12 cellular contexts compared by ENCODE assay signal in genomic region chr6:39203804-39204495, GRCh38. TPM values are rescaled to one million over a fixed set of nuclear protein-coding genes. Genes with fewer than 3 reads are reported as not detected.
DNase-seq lines count a peak whose midpoint lies in the region; ATAC-seq and TF ChIP-seq lines count a peak whose summit lies in the region.
"Had no signal": no experiment of that assay in that cellular context is flagged by ENCODE, and none has a peak within 500 bp of the region (broad histone marks: within the 10 kb centered on the region; RNA-seq: fewer than 3 reads in every experiment).

No MANE protein-coding gene starts in this region.

- DNase-seq in A172 (ENCODE audit: low spot score) (peak; percentile 60), colonic mucosa (peak; percentile 97), RPMI8226 (no peak), SJCRH30 (no peak), right lobe of liver (no peak), NCI-H345 treated with DMSO at 0.1 percent for 48 hours (lab: John Stamatoyannopoulos, UW; ENCODE audit: unreplicated experiment) (no peak)
- DNase-seq: activated T-cell treated with anti-CD3 and anti-CD28 coated beads, Interleukin-2, amount 50 U/mL, for 4 hours; left ventricle myocardium inferior had no signal

- H3K27ac ChIP-seq in HEK293 (ENCODE audit: extremely low read depth, low read depth, low read length): no peak overlapping the region
- peak overlapping the region; percentile 82 for H3K27ac ChIP-seq in colonic mucosa
- peak overlapping the region; percentile 72 for H3K27ac ChIP-seq in muscle layer of duodenum (ENCODE audit: low read length)
- no peak overlapping the region for H3K27ac ChIP-seq in SJCRH30
- H3K27ac ChIP-seq in right lobe of liver: peak overlapping the region in 1 of 3 donors; percentile 18
- H3K27ac ChIP-seq: BLaER1, left ventricle myocardium inferior had no signal

- TF ChIP-seq CTCF in HEK293 (tag by site-specific recombination; IDR thresholded peaks at IDR 0.05) (no peak), colonic mucosa (IDR thresholded peaks at IDR 0.05) (no peak), right lobe of liver (IDR thresholded peaks at IDR 0.05) (no peak)

- peak overlapping the region in 1 of 2 donors; percentile 66 for H3K9ac ChIP-seq in colonic mucosa (ENCODE audit: low read depth in 2 of 2, low read length in 2 of 2)
- H3K9ac ChIP-seq: BLaER1 had no signal

- WGBS in right lobe of liver (ENCODE audit: insufficient coverage, low coverage, low lambda C conversion rate, missing lambda C conversion rate): 100% methylated on average over 4 of the region's 12 CpGs

- no peak overlapping the region for H3K4me3 ChIP-seq in HEK293 (ENCODE audit: low read depth, low read length)
- H3K4me3 ChIP-seq in colonic mucosa: no peak overlapping the region
- H3K4me3 ChIP-seq in muscle layer of duodenum (ENCODE audit: low read depth in 1 of 2, low read length in 2 of 2): no peak overlapping the region
- H3K4me3 ChIP-seq in SJCRH30: no peak overlapping the region
- H3K4me3 ChIP-seq in right lobe of liver: no peak overlapping the region
- H3K4me3 ChIP-seq: BLaER1, left ventricle myocardium inferior had no signal

- CTCF ChIA-PET in HEK293 (lab: Yijun Ruan, JAX): interaction anchor here (0.6 to 3.3 kb wide), 7 partner anchors 13 to 231 kb away, joined by 3 to 12 read pairs (median 9); no protein-coding TSS in a partner anchor

- H3K27me3 ChIP-seq in colonic mucosa (no peaks in the 10 kb centered on the region), muscle layer of duodenum (ENCODE audit: low read depth, low read length) (no peaks in the 10 kb centered on the region), SJCRH30 (no peaks in the 10 kb centered on the region), right lobe of liver (no peaks in the 10 kb centered on the region)

- intact Hi-C loops in colonic mucosa (cut with DNase I) (no loop called here), right lobe of liver (cut with DNase I) (no loop called here)

- ATAC-seq in right lobe of liver: no peak
- ATAC-seq: activated T-cell treated with anti-CD3 and anti-CD28 coated beads, Interleukin-2, amount 50 U/mL, for 4 hours had no signal

- H3K9me3 ChIP-seq in HEK293 (ENCODE audit: control insufficient read depth, insufficient read depth, low read depth, low read length) (no peaks in the 10 kb centered on the region), colonic mucosa (no peaks in the 10 kb centered on the region), muscle layer of duodenum (ENCODE audit: control insufficient read depth in 1 of 2, low read length in 2 of 2) (no peaks in the 10 kb centered on the region), SJCRH30 (replicated peaks) (no peaks in the 10 kb centered on the region), right lobe of liver (no peaks in the 10 kb centered on the region)
- H3K9me3 ChIP-seq: BLaER1, left ventricle myocardium inferior had no signal

- H3K4me1 ChIP-seq in HEK293 (ENCODE audit: control insufficient read depth, insufficient read depth, low read length) (peaks cover 5% of the 10 kb centered on the region), colonic mucosa (peaks cover 28% of the 10 kb centered on the region), muscle layer of duodenum (ENCODE audit: control insufficient read depth in 1 of 2, insufficient read depth in 2 of 2, low read length in 2 of 2) (peaks cover 8 to 11% of the 10 kb centered on the region in 2 donors), SJCRH30 (peaks cover 20% of the 10 kb centered on the region), right lobe of liver (peaks cover 0 to 73% (median 18%) of the 10 kb centered on the region in 4 donors)
- H3K4me1 ChIP-seq: left ventricle myocardium inferior had no signal

- POLR2A ChIA-PET in HEK293 (lab: Yijun Ruan, JAX): interaction anchor here (1.2 kb wide), 1 partner anchor 11 kb away, joined by 5 read pairs; no protein-coding TSS in a partner anchor

- TF ChIP-seq POLR2A in right lobe of liver (IDR thresholded peaks at IDR 0.05): no peak

- H3K36me3 ChIP-seq in HEK293 (ENCODE audit: control insufficient read depth in 2 of 2, insufficient read depth in 1 of 2, low read length in 2 of 2) (no peaks in the 10 kb centered on the region), colonic mucosa (no peaks in the 10 kb centered on the region), muscle layer of duodenum (ENCODE audit: control insufficient read depth in 1 of 2, insufficient read depth in 2 of 2, low read length in 2 of 2) (no peaks in the 10 kb centered on the region), SJCRH30 (no peaks in the 10 kb centered on the region), right lobe of liver (no peaks in the 10 kb centered on the region)
- H3K36me3 ChIP-seq: BLaER1, left ventricle myocardium inferior had no signal

TF ChIP-seq in HEK293, 187 proteins besides CTCF, POLR2A, EP300 and RAD21:
- no peak for TF ChIP-seq EGR2 (tag by site-specific recombination; IDR thresholded peaks at IDR 0.05; ENCODE audit: low read depth)
- TF ChIP-seq KLF1 (tag by site-specific recombination; IDR thresholded peaks at IDR 0.05): peak; percentile 90
- no peak for TF ChIP-seq ZNF621 (tag by site-specific recombination; IDR thresholded peaks at IDR 0.05)
- TF ChIP-seq, protein P1, sequence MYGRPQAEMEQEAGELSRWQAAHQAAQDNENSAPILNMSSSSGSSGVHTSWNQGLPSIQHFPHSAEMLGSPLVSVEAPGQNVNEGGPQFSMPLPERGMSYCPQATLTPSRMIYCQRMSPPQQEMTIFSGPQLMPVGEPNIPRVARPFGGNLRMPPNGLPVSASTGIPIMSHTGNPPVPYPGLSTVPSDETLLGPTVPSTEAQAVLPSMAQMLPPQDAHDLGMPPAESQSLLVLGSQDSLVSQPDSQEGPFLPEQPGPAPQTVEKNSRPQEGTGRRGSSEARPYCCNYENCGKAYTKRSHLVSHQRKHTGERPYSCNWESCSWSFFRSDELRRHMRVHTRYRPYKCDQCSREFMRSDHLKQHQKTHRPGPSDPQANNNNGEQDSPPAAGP (tag by site-specific recombination; IDR thresholded peaks at IDR 0.05): peak; percentile 69; the same call in 1 of the 2 replicates
- TF ChIP-seq ZBTB17 (tag by site-specific recombination; IDR thresholded peaks at IDR 0.05): peak; percentile 79
TF ChIP-seq in HEK293: peak in this region for 3.

RNA-seq across cellular contexts. Expression of gene KCNK5, which starts 25.3 kb away (rescaled TPM):
- total RNA-seq in A172 (2014; rRNA removed; shearing (Covaris generic)): not detected in 2 replicates
- total RNA-seq in colonic mucosa (10 to 100 TPM; 26.9 to 39.6 TPM), right lobe of liver (10 to 100 TPM in 2 of 6 experiments, 1 to 10 TPM in 4; 3.2 to 54.3 (median 6.7) TPM)
- 9.5 and 9.7 TPM in 2 replicates for total RNA-seq in SJCRH30 (2014; rRNA removed; shearing (Covaris generic))
- total RNA-seq: M059J had no signal

Comparison
In these comparisons a context has a peak if more than half of its experiments do, and no peak if none do; other contexts are left out.
1. DNase-seq: peak in A172 (single experiment) and colonic mucosa (single experiment); none in RPMI8226 (single experiment), SJCRH30 (0 of 2), right lobe of liver (0 of 3) and NCI-H345 treated with DMSO at 0.1 percent for 48 hours (single experiment).
2. H3K27ac ChIP-seq: peak in colonic mucosa (single experiment) and muscle layer of duodenum (single experiment); none in HEK293 (single experiment) and SJCRH30 (single experiment).